In genomic region chr1:28642056-28642846, GRCh38 we compare ENCODE assay signal across 8 cellular contexts. TPM values are rescaled to one million over a fixed set of nuclear protein-coding genes. Genes with fewer than 3 reads are reported as not detected.
DNase-seq lines count a peak whose midpoint lies in the region; ATAC-seq, FAIRE-seq and TF ChIP-seq lines count a peak whose summit lies in the region.

No MANE protein-coding gene starts in this region.

- CTCF ChIA-PET in HCT116 (lab: Charles Lee) (interaction anchor here (0.9 to 1.0 kb wide), 3 partner anchors 95 to 235 kb away, joined by 3 to 9 read pairs (median 4); partner anchors contain the start of gene YTHDF2), PC-3 (lab: Charles Lee) (interaction anchor here (0.9 to 1.8 kb wide), 3 partner anchors 94 to 235 kb away, joined by 3 to 13 read pairs (median 5); partner anchors contain the start of gene YTHDF2)

- FAIRE-seq in GM12891 (lab: Jason Lieb, UNC): no peak

- H3K4me3 ChIP-seq in GM08714 (ENCODE audit: low read length): peak overlapping the region; percentile 87
- peak overlapping the region; percentile 70 to 95 for H3K4me3 ChIP-seq in HCT116 (replicated peaks in 1 of 2; ENCODE audit: low read depth in 1 of 2, low read length in 2 of 2)
- peak overlapping the region; percentile 97 for H3K4me3 ChIP-seq in PC-3 (ENCODE audit: low read length)
- H3K4me3 ChIP-seq in effector memory CD4-positive, alpha-beta T cell (ENCODE audit: insufficient read depth, low read depth, low read length, poor library complexity, severe bottlenecking): peak overlapping the region; percentile 87
- H3K4me3 ChIP-seq in muscle layer of colon (ENCODE audit: low read depth in 1 of 2, low read length in 2 of 2): peak overlapping the region; percentile 47 to 92

- TF ChIP-seq RAD21 in HCT116 (IDR thresholded peaks at IDR 0.05; ENCODE audit: low read depth): no peak

- H3K27ac ChIP-seq in HCT116 (ENCODE audit: low read depth, low read length): peak overlapping the region; percentile 97
- H3K27ac ChIP-seq in PC-3 (ENCODE audit: low read length): peak overlapping the region; percentile 77
- peak overlapping the region; percentile 85 for H3K27ac ChIP-seq in effector memory CD4-positive, alpha-beta T cell (ENCODE audit: insufficient read depth, low read length, poor library complexity, severe bottlenecking)
- H3K27ac ChIP-seq in muscle layer of colon (ENCODE audit: low read depth, low read length): peak overlapping the region; percentile 82

- H3F3A ChIP-seq in PC-3 (ENCODE audit: low read length, unreplicated experiment): no peaks in the 10 kb centered on the region

- peak overlapping the region; percentile 95 for H3K9ac ChIP-seq in HCT116 (ENCODE audit: low read length)
- H3K9ac ChIP-seq in PC-3 (ENCODE audit: low read length): peak overlapping the region; percentile 87
- peak overlapping the region; percentile 94 for H3K9ac ChIP-seq in muscle layer of colon (ENCODE audit: low read length)

- no peaks in the 10 kb centered on the region; a peak in 1 of 4 replicates for H3K36me3 ChIP-seq in HCT116 (ENCODE audit: control insufficient read depth in 1 of 2, insufficient read depth in 2 of 2, low read length in 2 of 2)
- H3K36me3 ChIP-seq in PC-3 (ENCODE audit: low read depth, low read length): no peaks in the 10 kb centered on the region
- H3K36me3 ChIP-seq in effector memory CD4-positive, alpha-beta T cell (ENCODE audit: control insufficient read depth, insufficient read depth, low read length): no peaks in the 10 kb centered on the region
- H3K36me3 ChIP-seq in muscle layer of colon (ENCODE audit: insufficient read depth, low read length): no peaks in the 10 kb centered on the region

- ATAC-seq in HCT116 (peak; percentile 41), PC-3 (peak; percentile 36), HG03025 (IDR thresholded peaks at IDR 0.05; ENCODE audit: low FRiP score, unreplicated experiment) (no peak)

- BruUV-seq in HCT116 (replicated peaks; lab: Mats Ljungman, UMichigan) (TSS peak; percentile 73), PC-3 (replicated peaks; lab: Mats Ljungman, UMichigan) (TSS peak; percentile 73)

- DNase-seq in HCT116 (ENCODE audit: low read depth, low spot score): no peak
- peak; percentile 22 for DNase-seq in PC-3
- no peak for DNase-seq in effector memory CD4-positive, alpha-beta T cell
- no peak for DNase-seq in SIG-M5 treated with dmso at 0.1 percent for 504 hours (lab: John Stamatoyannopoulos, UW; ENCODE audit: unreplicated experiment)
- no peak for DNase-seq in GM12891 (ENCODE audit: insufficient read length, low spot score)

- no peaks in the 10 kb centered on the region for H3K27me3 ChIP-seq in HCT116 (ENCODE audit: insufficient read depth, low read length)
- no peaks in the 10 kb centered on the region for H3K27me3 ChIP-seq in PC-3 (ENCODE audit: low read length)
- no peaks in the 10 kb centered on the region for H3K27me3 ChIP-seq in effector memory CD4-positive, alpha-beta T cell (replicated peaks; ENCODE audit: control insufficient read depth, insufficient read depth, low read length, poor library complexity, severe bottlenecking)
- no peaks in the 10 kb centered on the region for H3K27me3 ChIP-seq in muscle layer of colon (ENCODE audit: control insufficient read depth in 1 of 2, insufficient read depth in 2 of 2, low read length in 2 of 2)

- H3K4me2 ChIP-seq in HCT116 (ENCODE audit: low read length) (peak overlapping the region; percentile 78), PC-3 (ENCODE audit: low read length) (peak overlapping the region; percentile 86)

- H4K20me1 ChIP-seq in HCT116 (ENCODE audit: insufficient read depth) (no peaks in the 10 kb centered on the region), PC-3 (ENCODE audit: low read length) (no peaks in the 10 kb centered on the region)

- no peak for TF ChIP-seq POLR2A in HCT116 (IDR thresholded peaks at IDR 0.05; ENCODE audit: borderline replicate concordance, extremely low read depth, insufficient read depth, insufficient read length)
- no peak for TF ChIP-seq POLR2A in GM12891 (IDR thresholded peaks at IDR 0.05; ENCODE audit: low read depth, low read length)

- peaks cover 18 to 35% of the 10 kb centered on the region in 2 experiments; a peak in 3 of 4 replicates for H3K4me1 ChIP-seq in HCT116 (ENCODE audit: control insufficient read depth in 1 of 2, insufficient read depth in 2 of 2, low read length in 2 of 2)
- H3K4me1 ChIP-seq in PC-3 (ENCODE audit: insufficient read depth, low read length): peaks cover 25% of the 10 kb centered on the region
- peaks cover 15% of the 10 kb centered on the region for H3K4me1 ChIP-seq in effector memory CD4-positive, alpha-beta T cell (ENCODE audit: control insufficient read depth, insufficient read depth, low read length, poor library complexity, severe bottlenecking)
- H3K4me1 ChIP-seq in muscle layer of colon (ENCODE audit: insufficient read depth, low read length): peaks cover 25% of the 10 kb centered on the region

- POLR2A ChIA-PET in HCT116 (lab: Charles Lee) (interaction anchor here (0.9 to 1.5 kb wide), 8 partner anchors 14 to 243 kb away, joined by 3 to 9 read pairs (median 6); partner anchors contain the start of genes GMEB1 and YTHDF2), PC-3 (lab: Charles Lee; ENCODE audit: unreplicated experiment) (interaction anchor here (1.4 kb wide), 1 partner anchor 94 kb away, joined by 15 read pairs; the partner anchor contains the start of gene YTHDF2)

- intact Hi-C loops in HCT116 (cut with micrococcal nuclease) (no loop called here), PC-3 (cut with micrococcal nuclease) (no loop called here)

- RAD21 ChIA-PET in HCT116 (lab: Charles Lee; ENCODE audit: low non-redundant PET in 1 of 2, low total read pairs in 2 of 2, uncharacterized antibody in 2 of 2, unreplicated experiment in 2 of 2): interaction anchor here in 1 of 2 experiments (1.0 kb wide), 1 partner anchor 235 kb away, joined by 6 read pairs; no protein-coding TSS in a partner anchor

- TF ChIP-seq CTCF in HCT116 (IDR thresholded peaks at IDR 0.05 in 2 of 3, conservative IDR thresholded peaks at IDR 0.05 in 1 of 3; ENCODE audit: borderline replicate concordance in 1 of 3, insufficient read depth in 1 of 3, low read depth in 2 of 3, low read length in 2 of 3) (no peak), PC-3 (conservative IDR thresholded peaks at IDR 0.05; ENCODE audit: low read depth, low read length) (no peak)

- no peaks in the 10 kb centered on the region for H3K9me2 ChIP-seq in HCT116 (ENCODE audit: insufficient read depth)
- no peaks in the 10 kb centered on the region for H3K9me2 ChIP-seq in PC-3 (replicated peaks; ENCODE audit: low read length)

- H2AFZ ChIP-seq in HCT116 (ENCODE audit: low read depth, low read length, poor library complexity, severe bottlenecking) (no peak overlapping the region), PC-3 (ENCODE audit: low read length) (peak overlapping the region; percentile 89)

- H3K79me2 ChIP-seq in HCT116 (ENCODE audit: insufficient read depth, low read length) (peaks cover 36% of the 10 kb centered on the region), PC-3 (ENCODE audit: low read length) (peaks cover 35% of the 10 kb centered on the region)

- H3K9me3 ChIP-seq in HCT116 (ENCODE audit: control insufficient read depth in 1 of 2, insufficient read depth in 1 of 2, low read depth in 1 of 2, low read length in 2 of 2) (no peaks in the 10 kb centered on the region), PC-3 (ENCODE audit: low read length) (no peaks in the 10 kb centered on the region), muscle layer of colon (ENCODE audit: low read length) (no peaks in the 10 kb centered on the region)
- H3K9me3 ChIP-seq in effector memory CD4-positive, alpha-beta T cell (ENCODE audit: control insufficient read depth, low read length): no peaks in the 10 kb centered on the region

TF ChIP-seq in HCT116, 20 proteins besides CTCF, POLR2A, EP300 and RAD21:
- TF ChIP-seq CBX3 (IDR thresholded peaks at IDR 0.05; ENCODE audit: low read depth) (no peak), EGR1 (IDR thresholded peaks at IDR 0.05; ENCODE audit: low read depth) (no peak), YY1 (IDR thresholded peaks at IDR 0.05; ENCODE audit: extremely low read depth, insufficient replicate concordance, low read depth, low read length) (no peak), FOSL1 (IDR thresholded peaks at IDR 0.05; ENCODE audit: low read depth) (no peak), ZNF274 (IDR thresholded peaks at IDR 0.05; ENCODE audit: low read depth, low read length) (no peak)

TF ChIP-seq in GM12891, 5 proteins besides CTCF, POLR2A, EP300 and RAD21:
- TF ChIP-seq PAX5 (IDR thresholded peaks at IDR 0.05; ENCODE audit: insufficient read depth, low read length, severe bottlenecking) (no peak), POU2F2 (IDR thresholded peaks at IDR 0.05; ENCODE audit: low read depth, low read length) (no peak), POLR2AphosphoS5 (IDR thresholded peaks at IDR 0.05; ENCODE audit: low read depth, low read length) (no peak), SPI1 (IDR thresholded peaks at IDR 0.05; ENCODE audit: low read depth, low read length) (no peak), TAF1 (IDR thresholded peaks at IDR 0.05; ENCODE audit: low read depth, low read length) (no peak)
TF ChIP-seq in GM12891: peak in this region for 0.

RNA-seq across cellular contexts. Expression of gene TAF12, which starts 0.6 kb away (rescaled TPM):
- total RNA-seq in HCT116 (2021; ENCODE audit: unreplicated experiment): 39.0 TPM
- polyA plus RNA-seq in HCT116 (2012): 35.5 and 47.0 TPM in 2 replicates
- total RNA-seq in PC-3 (2014; rRNA removed): 33.0 and 44.1 TPM in 2 replicates
- polyA plus RNA-seq in GM12891 (2012; ENCODE audit: low read depth, missing spikeins): 17.5 TPM

RNA-seq across cellular contexts. Expression of gene RNU11, which starts 6.1 kb away (rescaled TPM):
- total RNA-seq in HCT116 (2021; ENCODE audit: unreplicated experiment): not detected
- not detected in 2 replicates for polyA plus RNA-seq in HCT116 (2012)
- not detected in 2 replicates for total RNA-seq in PC-3 (2014; rRNA removed)
- not detected for polyA plus RNA-seq in GM12891 (2012; ENCODE audit: low read depth, missing spikeins)

RNA-seq across cellular contexts. Expression of gene GMEB1, which starts 26.3 kb away (rescaled TPM):
- 19.8 TPM for total RNA-seq in HCT116 (2021; ENCODE audit: unreplicated experiment)
- 13.8 and 16.1 TPM in 2 replicates for polyA plus RNA-seq in HCT116 (2012)
- 5.2 and 10.8 TPM in 2 replicates for total RNA-seq in PC-3 (2014; rRNA removed)
- polyA plus RNA-seq in GM12891 (2012; ENCODE audit: low read depth, missing spikeins): 4.4 TPM

RNA-seq across cellular contexts. Expression of gene RAB42, which starts 50.2 kb away (rescaled TPM):
- not detected for total RNA-seq in HCT116 (2021; ENCODE audit: unreplicated experiment)
- polyA plus RNA-seq in HCT116 (2012): 0.05 and 0.15 TPM in 2 replicates
- 1.5 and 4.7 TPM in 2 replicates for total RNA-seq in PC-3 (2014; rRNA removed)
- polyA plus RNA-seq in GM12891 (2012; ENCODE audit: low read depth, missing spikeins): 2.2 TPM
